25 cellular contexts compared by ENCODE assay signal in genomic region chr3:62676686-62677271, GRCh38.
"Had no signal": no experiment of that assay in that cellular context is flagged by ENCODE, and none has a peak within 500 bp of the region (broad histone marks: within the 10 kb centered on the region; RNA-seq: fewer than 3 reads in every experiment).

No MANE protein-coding gene starts in this region.

- H3K27ac ChIP-seq: breast epithelium, colonic mucosa, SK-N-MC had no signal

- H3K27me3 ChIP-seq: breast epithelium, colonic mucosa had no signal

- H3K4me1 ChIP-seq: breast epithelium, colonic mucosa had no signal

- H3K4me3 ChIP-seq: breast epithelium, colonic mucosa, SK-N-MC had no signal

- H3K9me3 ChIP-seq: breast epithelium, colonic mucosa had no signal

- ATAC-seq: activated CD4-positive, alpha-beta T cell treated with anti-CD3 and anti-CD28 coated beads for 36 hours; activated CD8-positive, alpha-beta T cell treated with anti-CD3 and anti-CD28 coated beads for 36 hours; activated T-cell treated with anti-CD3 and anti-CD28 coated beads, Interleukin-2, amount 50 U/mL, for 72 hours; Panc1; Right ventricle myocardium inferior had no signal

- H3K36me3 ChIP-seq: breast epithelium, colonic mucosa had no signal

- DNase-seq: activated CD4-positive, alpha-beta T cell treated with anti-CD3 and anti-CD28 coated beads for 36 hours; activated CD4-positive, alpha-beta T cell treated with anti-CD3 and anti-CD28 coated beads, Interleukin-2, amount 50 U/mL, for 1 hour; activated CD8-positive, alpha-beta memory T cell treated with anti-CD3 and anti-CD28 coated beads, Interleukin-2, amount 50 U/mL, for 4 hours; activated CD8-positive, alpha-beta T cell treated with anti-CD3 and anti-CD28 coated beads for 36 hours; activated gamma-delta T cell treated with Interleukin-2 at 50 U/mL for 16 hours; activated naive CD4-positive, alpha-beta T cell treated with anti-CD3 and anti-CD28 coated beads, Interleukin-2, amount 10 ng/mL, durations not matched to agents 7 days and 5 days; activated naive CD8-positive, alpha-beta T cell treated with anti-CD3 and anti-CD28 coated beads for 36 hours; activated T-cell treated with anti-CD3 and anti-CD28 coated beads, Interleukin-2, amount 50 U/mL, for 72 hours; caudate nucleus; colonic mucosa; Karpas-422; MM.1S; NCI-H1105; NCI-H1436; NCI-H1694 treated with DMSO at 0.1 percent for 48 hours; NCI-H2029 treated with DMSO at 0.1 percent for 48 hours; NCI-H446; NCI-H524; NK-92 treated with Interleukin-12 subunit alpha and Interleukin-12 subunit beta, amount 100 ng/mL, for 24 hours; OCI-M1; RPMI8226 had no signal
